25 cellular contexts compared by ENCODE assay signal in genomic region chr6:100393493-100393892, GRCh38.
"Had no signal": no experiment of that assay in that cellular context is flagged by ENCODE, and none has a peak within 500 bp of the region (broad histone marks: within the 10 kb centered on the region; RNA-seq: fewer than 3 reads in every experiment).

No MANE protein-coding gene starts in this region.

- H3K27ac ChIP-seq: heart right ventricle, hepatocyte, left ventricle myocardium inferior, lower lobe of right lung, parathyroid adenoma, right atrium auricular region, skin epidermis, stomach, suprapubic skin, tibial nerve, uterus had no signal

- H3K79me2 ChIP-seq: hepatocyte, parathyroid adenoma had no signal

- H2AFZ ChIP-seq: hepatocyte, parathyroid adenoma had no signal

- H3K27me3 ChIP-seq: heart right ventricle, hepatocyte, right atrium auricular region, stomach, suprapubic skin, tibial nerve, uterus had no signal

- DNase-seq: heart right ventricle; islet precursor cell; left ventricle myocardium inferior; lower lobe of right lung; mammary epithelial cell; mesenchymal stem cell; naive B cell; natural killer cell; nephron progenitor cell; nucleus accumbens; stimulated activated CD4-positive, alpha-beta T cell treated with anti-CD3 and anti-CD28 coated beads, Interleukin-12 subunit alpha, Interleukin-12 subunit beta, amount 100 ng/mL, for 4 hours; stimulated activated CD4-positive, alpha-beta T cell treated with anti-CD3 and anti-CD28 coated beads, Interleukin-15, amount 100 ng/mL, for 24 hours; stimulated activated CD4-positive, alpha-beta T cell treated with anti-CD3 and anti-CD28 coated beads, Interleukin-2, amount 100 ng/mL, for 24 hours; stimulated activated CD4-positive, alpha-beta T cell treated with anti-CD3 and anti-CD28 coated beads, Interleukin-4, amount 100 ng/mL, for 1 hour; stimulated activated naive B cell treated with anti-CD40 and anti-IgM and Interleukin-4, amounts not matched to agents 10 μg/mL and 1 μg/mL and 100 μg/mL, for 72 hours; stimulated activated naive CD8-positive, alpha-beta T cell treated with anti-CD3 and anti-CD28 coated beads, Interleukin-15, Interleukin-2, amounts not matched to agents 100 U/mL and 50 U/mL, for 24 hours; stomach; uterus had no signal

- H3K4me1 ChIP-seq: heart right ventricle, left ventricle myocardium inferior, lower lobe of right lung, parathyroid adenoma, right atrium auricular region, stomach, suprapubic skin, tibial nerve, uterus had no signal

- ATAC-seq: heart right ventricle; lower lobe of right lung; natural killer cell; sciatic nerve; stimulated activated naive B cell treated with anti-CD40 and anti-IgM and Interleukin-4, amounts not matched to agents 10 μg/mL and 1 μg/mL and 100 μg/mL, for 72 hours; stimulated activated naive CD8-positive, alpha-beta T cell treated with anti-CD3 and anti-CD28 coated beads, Interleukin-15, Interleukin-2, amounts not matched to agents 100 U/mL and 50 U/mL, for 24 hours had no signal

- H3K36me3 ChIP-seq: heart right ventricle, left ventricle myocardium inferior, lower lobe of right lung, right atrium auricular region, stomach, suprapubic skin, tibial nerve, uterus had no signal

- H3K9me3 ChIP-seq: heart right ventricle, left ventricle myocardium inferior, lower lobe of right lung, right atrium auricular region, stomach, suprapubic skin, tibial nerve, uterus had no signal

- H3K4me2 ChIP-seq: hepatocyte had no signal

- H3K4me3 ChIP-seq: heart right ventricle, hepatocyte, left ventricle myocardium inferior, lower lobe of right lung, right atrium auricular region, skin epidermis, stomach, suprapubic skin, tibial nerve, uterus had no signal
